In the genomic region with DNA sequence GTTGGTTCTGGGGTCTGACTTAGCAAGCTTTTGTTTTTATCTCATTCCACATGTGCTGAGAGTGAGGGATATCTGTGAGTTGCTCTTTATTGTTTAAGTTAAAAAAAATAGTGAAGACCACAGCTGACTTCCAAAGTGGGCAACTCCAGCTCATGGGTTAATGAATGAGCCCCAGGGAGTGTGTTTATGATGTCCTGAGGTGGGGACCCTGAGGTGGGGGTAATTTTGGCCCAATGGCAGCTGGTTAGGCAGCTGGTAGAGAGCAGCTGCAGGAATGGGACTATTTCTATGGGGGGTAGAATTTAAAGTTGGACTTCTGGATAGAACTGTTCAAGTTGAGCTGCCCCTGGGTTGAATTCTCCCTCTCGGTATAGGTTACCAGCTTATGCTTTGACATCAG, we compare ENCODE assay signal across 34 cellular contexts.
"Had no signal": no experiment of that assay in that cellular context is flagged by ENCODE, and none has a peak within 500 bp of the region (broad histone marks: within the 10 kb centered on the region; RNA-seq: fewer than 3 reads in every experiment).

No MANE protein-coding gene starts in this region.

- H3K4me3 ChIP-seq: adrenal gland, breast epithelium, cardiac muscle cell, colonic mucosa, heart left ventricle, hepatocyte had no signal

- FAIRE-seq: endometrium, frontal cortex had no signal

- H3K4me1 Mint-ChIP-seq: activated CD4-positive, alpha-beta T cell treated with anti-CD3 and anti-CD28 coated beads for 36 hours; activated CD4-positive, alpha-beta T cell treated with anti-CD3 and anti-CD28 coated beads, Interleukin-2, amount 10 ng/mL, durations not matched to agents 7 days and 5 days; activated naive CD4-positive, alpha-beta T cell treated with anti-CD3 and anti-CD28 coated beads, Interleukin-2, amount 50 U/mL, for 24 hours; activated naive CD8-positive, alpha-beta T cell treated with anti-CD3 and anti-CD28 coated beads for 36 hours; activated naive CD8-positive, alpha-beta T cell treated with anti-CD3 and anti-CD28 coated beads, Interleukin-2, amount 50 U/mL, for 24 hours; activated T-helper 17 cell treated with anti-CD3 and anti-CD28 coated beads, Interleukin-2, amount 50 U/mL, for 72 hours had no signal

- H3K4me2 ChIP-seq: hepatocyte had no signal

- H3K9me3 ChIP-seq: adrenal gland, breast epithelium, colonic mucosa, heart left ventricle had no signal

- H3K9me3 Mint-ChIP-seq: activated CD4-positive, alpha-beta T cell treated with anti-CD3 and anti-CD28 coated beads, Interleukin-2, amount 10 ng/mL, durations not matched to agents 7 days and 5 days; activated CD8-positive, alpha-beta T cell treated with anti-CD3 and anti-CD28 coated beads for 36 hours; activated naive CD4-positive, alpha-beta T cell treated with anti-CD3 and anti-CD28 coated beads, Interleukin-2, amount 50 U/mL, for 24 hours; activated naive CD8-positive, alpha-beta T cell treated with anti-CD3 and anti-CD28 coated beads for 36 hours; activated naive CD8-positive, alpha-beta T cell treated with anti-CD3 and anti-CD28 coated beads, Interleukin-2, amount 50 U/mL, for 24 hours; activated T-cell treated with anti-CD3 and anti-CD28 coated beads, Interleukin-2, amount 50 U/mL, for 4 hours; activated T-helper 17 cell treated with anti-CD3 and anti-CD28 coated beads, Interleukin-2, amount 50 U/mL, for 72 hours had no signal

- H2AFZ ChIP-seq: hepatocyte had no signal

- H3K4me1 ChIP-seq: adrenal gland, breast epithelium, colonic mucosa, heart left ventricle had no signal

- H3K27me3 ChIP-seq: cardiac muscle cell, colonic mucosa, hepatocyte had no signal

- ATAC-seq: activated CD4-positive, alpha-beta T cell treated with anti-CD3 and anti-CD28 coated beads for 36 hours; activated CD8-positive, alpha-beta T cell treated with anti-CD3 and anti-CD28 coated beads for 36 hours; activated naive CD8-positive, alpha-beta T cell treated with anti-CD3 and anti-CD28 coated beads, Interleukin-2, amount 50 U/mL, for 24 hours; activated T-cell treated with anti-CD3 and anti-CD28 coated beads, Interleukin-2, amount 50 U/mL, for 4 hours; activated T-helper 17 cell treated with anti-CD3 and anti-CD28 coated beads, Interleukin-2, amount 50 U/mL, for 72 hours; esophagus mucosa; heart left ventricle had no signal

- H3K36me3 ChIP-seq: adrenal gland, breast epithelium, cardiac muscle cell, colonic mucosa, heart left ventricle had no signal

- H3K79me2 ChIP-seq: hepatocyte had no signal

- H3K36me3 Mint-ChIP-seq: activated naive CD4-positive, alpha-beta T cell treated with anti-CD3 and anti-CD28 coated beads, Interleukin-2, amount 50 U/mL, for 24 hours; activated naive CD8-positive, alpha-beta T cell treated with anti-CD3 and anti-CD28 coated beads for 36 hours; brain had no signal

- DNase-seq: activated CD4-positive, alpha-beta T cell treated with anti-CD3 and anti-CD28 coated beads for 36 hours; activated CD4-positive, alpha-beta T cell treated with anti-CD3 and anti-CD28 coated beads, Interleukin-2, amount 10 ng/mL, durations not matched to agents 7 days and 5 days; activated CD4-positive, alpha-beta T cell treated with anti-CD3 and anti-CD28 coated beads, Interleukin-2, amount 50 U/mL, for 48 hours; activated CD4-positive, CD25-positive, alpha-beta regulatory T cell; activated CD4-positive, CD25-positive, alpha-beta regulatory T cell treated with anti-CD3 and anti-CD28 coated beads, Interleukin-2, amount 50 U/mL, for 72 hours; activated CD8-positive, alpha-beta memory T cell treated with anti-CD3 and anti-CD28 coated beads for 24 hours; activated CD8-positive, alpha-beta T cell treated with anti-CD3 and anti-CD28 coated beads for 36 hours; activated effector memory CD4-positive, alpha-beta T cell treated with Interleukin-2 at 50 U/mL for 16 hours; activated gamma-delta T cell treated with Interleukin-2 at 50 U/mL for 16 hours; activated naive CD4-positive, alpha-beta T cell treated with Interleukin-2 at 50 U/mL for 16 hours; activated naive CD8-positive, alpha-beta T cell treated with anti-CD3 and anti-CD28 coated beads for 36 hours; activated naive CD8-positive, alpha-beta T cell treated with anti-CD3 and anti-CD28 coated beads, Interleukin-2, amount 50 U/mL, for 24 hours; activated T-cell treated with anti-CD3 and anti-CD28 coated beads, Interleukin-2, amount 50 U/mL, for 4 hours; adrenal gland; amygdala; aorta; central memory CD4-positive, alpha-beta T cell; cerebellar nuclear complex; colonic mucosa; effector CD8-positive, alpha-beta T cell; foreskin fibroblast; glutamatergic neuron; heart left ventricle; T-helper 1 cell; T-helper 2 cell had no signal

- H3K4me3 Mint-ChIP-seq: activated CD4-positive, alpha-beta T cell treated with anti-CD3 and anti-CD28 coated beads for 36 hours; activated CD4-positive, alpha-beta T cell treated with anti-CD3 and anti-CD28 coated beads, Interleukin-2, amount 10 ng/mL, durations not matched to agents 7 days and 5 days; activated CD8-positive, alpha-beta T cell treated with anti-CD3 and anti-CD28 coated beads for 36 hours; activated naive CD4-positive, alpha-beta T cell treated with anti-CD3 and anti-CD28 coated beads, Interleukin-2, amount 50 U/mL, for 24 hours; activated naive CD8-positive, alpha-beta T cell treated with anti-CD3 and anti-CD28 coated beads for 36 hours; activated naive CD8-positive, alpha-beta T cell treated with anti-CD3 and anti-CD28 coated beads, Interleukin-2, amount 50 U/mL, for 24 hours; activated T-cell treated with anti-CD3 and anti-CD28 coated beads, Interleukin-2, amount 50 U/mL, for 4 hours; activated T-helper 17 cell treated with anti-CD3 and anti-CD28 coated beads, Interleukin-2, amount 50 U/mL, for 72 hours; brain had no signal

- H3K27me3 Mint-ChIP-seq: activated naive CD4-positive, alpha-beta T cell treated with anti-CD3 and anti-CD28 coated beads, Interleukin-2, amount 50 U/mL, for 24 hours; activated naive CD8-positive, alpha-beta T cell treated with anti-CD3 and anti-CD28 coated beads for 36 hours had no signal

- H3K27ac ChIP-seq: adrenal gland, breast epithelium, cardiac muscle cell, colonic mucosa, heart left ventricle, hepatocyte had no signal

- H3K27ac Mint-ChIP-seq: activated CD4-positive, alpha-beta T cell treated with anti-CD3 and anti-CD28 coated beads for 36 hours; activated CD4-positive, alpha-beta T cell treated with anti-CD3 and anti-CD28 coated beads, Interleukin-2, amount 10 ng/mL, durations not matched to agents 7 days and 5 days; activated CD8-positive, alpha-beta T cell treated with anti-CD3 and anti-CD28 coated beads for 36 hours; activated naive CD4-positive, alpha-beta T cell treated with anti-CD3 and anti-CD28 coated beads, Interleukin-2, amount 50 U/mL, for 24 hours; activated naive CD8-positive, alpha-beta T cell treated with anti-CD3 and anti-CD28 coated beads for 36 hours; activated naive CD8-positive, alpha-beta T cell treated with anti-CD3 and anti-CD28 coated beads, Interleukin-2, amount 50 U/mL, for 24 hours; activated T-helper 17 cell treated with anti-CD3 and anti-CD28 coated beads, Interleukin-2, amount 50 U/mL, for 72 hours had no signal
